Comparison of ENCODE assay signal across 29 cellular contexts in the genomic region with DNA sequence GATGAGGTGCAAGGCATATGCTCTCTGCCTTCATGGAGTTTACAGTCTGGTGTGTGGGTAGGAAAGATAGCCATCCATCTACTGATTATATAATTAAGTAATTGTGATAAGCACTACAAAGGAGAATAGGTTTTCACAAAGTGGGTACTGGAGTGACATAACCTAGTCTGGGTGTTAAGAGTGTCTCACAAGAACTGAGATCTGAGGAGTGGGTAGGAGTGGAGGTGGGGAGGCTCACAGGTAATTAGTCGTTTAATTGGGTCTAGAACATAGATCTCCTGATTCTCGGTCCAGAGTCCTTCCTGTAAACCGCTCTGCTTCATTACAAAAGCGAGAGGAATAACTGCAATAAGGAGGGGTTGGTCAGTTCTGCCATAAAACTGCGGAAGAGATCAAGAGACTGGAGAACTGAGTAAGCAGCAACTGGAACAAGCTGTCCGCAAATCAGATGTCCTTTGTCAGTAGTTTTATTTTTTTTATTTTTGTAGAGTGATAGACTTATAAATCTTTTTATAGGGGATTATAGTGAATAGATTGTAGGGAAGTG. TPM values are rescaled to one million over a fixed set of nuclear protein-coding genes. Genes with fewer than 3 reads are reported as not detected.
DNase-seq lines count a peak whose midpoint lies in the region; ATAC-seq, FAIRE-seq and TF ChIP-seq lines count a peak whose summit lies in the region.
"Had no signal": no experiment of that assay in that cellular context is flagged by ENCODE, and none has a peak within 500 bp of the region (broad histone marks: within the 10 kb centered on the region; RNA-seq: fewer than 3 reads in every experiment).

No MANE protein-coding gene starts in this region.

- H3K27ac ChIP-seq in dorsolateral prefrontal cortex (peak overlapping the region in 39 of 59 donors; percentile 7 to 98 (median 94)), psoas muscle (no peak overlapping the region), uterus (no peak overlapping the region)
- H3K27ac ChIP-seq: heart left ventricle, SK-N-MC, skin epidermis, testis had no signal

- no peak for TF ChIP-seq POLR2A in uterus (IDR thresholded peaks at IDR 0.05)

- DNase-seq in HTR-8/SVneo (ENCODE audit: insufficient read length, low spot score), result no peak
- DNase-seq in dorsolateral prefrontal cortex, result no peak
- DNase-seq in left kidney (ENCODE audit: low read depth, low spot score), result peak; percentile 21
- DNase-seq in psoas muscle, result no peak
- DNase-seq in uterus, result no peak
- no peak for DNase-seq in activated CD4-positive, CD25-positive, alpha-beta regulatory T cell (lab: John Stamatoyannopoulos, UW)
- no peak for DNase-seq in DMS79 treated with DMSO at 0.1 percent for 48 hours (lab: John Stamatoyannopoulos, UW)
- no peak for DNase-seq in activated naive CD4-positive, alpha-beta T cell (lab: John Stamatoyannopoulos, UW)
- DNase-seq: activated B cell treated with CpG ODN at 0.5 μM for 24 hours; activated gamma-delta T cell treated with Interleukin-2 at 50 U/mL for 16 hours; activated T-cell treated with anti-CD3 and anti-CD28 coated beads, Interleukin-2, amount 50 U/mL, for 48 hours; Calu3; DND-41; foreskin melanocyte; heart left ventricle; NCI-H1105; NCI-H187; NCI-H2171 treated with DMSO at 0.1 percent for 48 hours; NCI-H510A treated with DMSO at 0.1 percent for 48 hours; PC-3; stimulated activated CD4-positive, alpha-beta T cell treated with anti-CD3 and anti-CD28 coated beads, Interleukin-1b, Interleukin-23, amount 100 ng/mL, for 48 hours; stimulated activated naive CD8-positive, alpha-beta T cell treated with anti-CD3 and anti-CD28 coated beads, Interleukin-15, Interleukin-2, amounts not matched to agents 100 U/mL and 50 U/mL, for 24 hours; testis had no signal

- H3K9me3 ChIP-seq in psoas muscle (no peaks in the 10 kb centered on the region), uterus (no peaks in the 10 kb centered on the region)
- H3K9me3 ChIP-seq: heart left ventricle, testis had no signal

- H3K4me3 ChIP-seq in dorsolateral prefrontal cortex (peak overlapping the region in 54 of 59 donors; percentile 14 to 92 (median 79)), psoas muscle (peak overlapping the region; percentile 79), uterus (no peak overlapping the region)
- H3K4me3 ChIP-seq: K562 had no signal

- TF ChIP-seq CTCF in dorsolateral prefrontal cortex (IDR thresholded peaks at IDR 0.05 in 54 of 56, conservative IDR thresholded peaks at IDR 0.05 in 2 of 56; ENCODE audit: low read depth in 1 of 56, partially characterized antibody in 56 of 56) (no peak), psoas muscle (IDR thresholded peaks at IDR 0.05) (no peak), uterus (IDR thresholded peaks at IDR 0.05) (no peak)

- intact Hi-C loops in dorsolateral prefrontal cortex (cut with DNase I), result loop anchor here in 1 of 2 donors (5.0 to 10.0 kb wide), 2 partner anchors 180 to 272 kb away; partner anchors contain the start of gene ADPGK
- intact Hi-C loops in psoas muscle (cut with DNase I), result loop anchor here (5.0 to 10.0 kb wide), 3 partner anchors 87 to 270 kb away; partner anchors contain the start of gene ADPGK (in 1 of the 2)
- intact Hi-C loops in uterus (cut with DNase I; ENCODE audit: low total_unique reads), result no loop called here

- no peaks in the 10 kb centered on the region for H3K27me3 ChIP-seq in dorsolateral prefrontal cortex
- no peaks in the 10 kb centered on the region for H3K27me3 ChIP-seq in psoas muscle (ENCODE audit: insufficient read depth in 3 of 3, low read length in 2 of 3)
- H3K27me3 ChIP-seq in uterus, result no peaks in the 10 kb centered on the region
- H3K27me3 ChIP-seq: testis had no signal

- ATAC-seq in psoas muscle, result no peak
- ATAC-seq: heart left ventricle; K562; PC-3; stimulated activated naive CD8-positive, alpha-beta T cell treated with anti-CD3 and anti-CD28 coated beads, Interleukin-15, Interleukin-2, amounts not matched to agents 100 U/mL and 50 U/mL, for 24 hours had no signal

- H3K4me1 ChIP-seq in psoas muscle, result peaks cover 67% of the 10 kb centered on the region
- peaks cover 0 to 10% of the 10 kb centered on the region in 2 donors for H3K4me1 ChIP-seq in uterus

- H3K36me3 ChIP-seq in psoas muscle (ENCODE audit: insufficient read depth in 1 of 2, low read depth in 1 of 2), result no peaks in the 10 kb centered on the region
- no peaks in the 10 kb centered on the region for H3K36me3 ChIP-seq in uterus
- H3K36me3 ChIP-seq: heart left ventricle had no signal

- WGBS in psoas muscle, 3 donors, result 75 to 90% (median 89%) methylated on average over 6 of the region's 6 CpGs

- FAIRE-seq in HTR-8/SVneo (lab: Jason Lieb, UNC), result peak; percentile 33
- FAIRE-seq: A204.1, H1, K562, urothelium cell line had no signal

RNA-seq across cellular contexts. Expression of gene NEO1, which starts 2.2 kb away (rescaled TPM):
- total RNA-seq in dorsolateral prefrontal cortex (100 to 1,000 TPM in 22 of 120 experiments, 10 to 100 TPM in 98; 53.3 to 164 (median 83.2) TPM), psoas muscle (10 to 100 TPM; 22.5 to 33.3 (median 26.0) TPM), uterus (10 to 100 TPM; 11.5 to 80.3 (median 36.1) TPM)
- 10 to 100 TPM in 1 of 3 donors, 1 to 10 TPM in 2; 2.5 to 18.6 (median 7.8) TPM for polyA plus RNA-seq in psoas muscle

Comparison
In these comparisons a context has a peak if more than half of its experiments do, and no peak if none do; other contexts are left out.
1. H3K27ac ChIP-seq: peak in dorsolateral prefrontal cortex (39 of 59); none in psoas muscle (single experiment) and uterus (0 of 2).
2. H3K4me3 ChIP-seq: peak in dorsolateral prefrontal cortex (54 of 59) and psoas muscle (single experiment); none in uterus (0 of 2).